Comparison of ENCODE assay signal across 8 cellular contexts in the genomic region with DNA sequence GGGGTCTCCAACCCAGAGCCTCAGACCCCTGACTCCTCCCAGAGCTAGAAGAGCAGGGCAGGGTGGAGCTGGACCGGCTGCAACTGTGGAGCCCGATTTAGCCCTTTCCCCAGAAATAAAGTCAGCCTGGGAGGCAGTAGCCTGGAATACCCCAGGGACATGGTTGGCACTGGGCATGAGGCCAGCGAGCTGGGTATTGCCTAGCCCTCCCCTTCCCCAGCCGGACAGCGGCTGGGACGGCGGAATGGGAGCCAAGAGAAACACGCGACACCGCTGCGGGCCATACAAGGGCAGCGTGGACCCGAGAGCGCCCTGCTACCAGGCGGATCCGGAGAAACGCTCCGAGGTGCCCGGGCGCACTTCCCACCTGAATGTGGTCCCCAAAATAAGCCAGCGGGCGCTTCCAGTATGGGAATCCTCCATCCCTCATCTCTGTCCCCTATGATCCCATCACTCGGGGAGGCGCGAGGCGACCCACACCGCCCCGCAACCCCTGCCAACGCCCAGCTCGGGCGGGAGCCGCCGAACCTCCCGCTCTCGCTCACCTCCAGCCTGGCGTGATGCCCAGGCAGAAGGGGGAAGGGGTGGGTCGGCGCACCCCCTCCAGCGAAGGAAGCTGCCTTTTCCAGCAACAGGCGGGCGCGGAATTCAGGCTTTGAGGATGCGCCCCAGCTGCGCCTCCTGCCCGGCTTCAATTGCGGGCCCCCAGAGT. TPM values are rescaled to one million over a fixed set of nuclear protein-coding genes. Genes with fewer than 3 reads are reported as not detected.
DNase-seq lines count a peak whose midpoint lies in the region; ATAC-seq, FAIRE-seq and TF ChIP-seq lines count a peak whose summit lies in the region.

No MANE protein-coding gene starts in this region.

- H3K9me3 ChIP-seq in pancreas: no peaks in the 10 kb centered on the region

- intact Hi-C loops in pancreas (cut with DNase I): no loop called here

- H3K9me3 Mint-ChIP-seq in HFFc6 (no peaks in the 10 kb centered on the region), WTC11 (no peaks in the 10 kb centered on the region)

- H3K27me3 Mint-ChIP-seq in HFFc6 (ENCODE audit: insufficient read depth) (peaks cover 11% of the 10 kb centered on the region; the same call in 1 of the 2 replicates), WTC11 (ENCODE audit: low read depth) (peaks cover 44% of the 10 kb centered on the region)

- WGBS in pancreas, 2 donors: 2% methylated on average over 36 to 46 of the region's 46 CpGs

- H3K4me1 Mint-ChIP-seq in HFFc6 (ENCODE audit: low read depth) (peaks cover 9% of the 10 kb centered on the region), WTC11 (peaks cover 37% of the 10 kb centered on the region)

- peaks cover 0 to 12% (median 6%) of the 10 kb centered on the region in 3 donors for H3K4me1 ChIP-seq in pancreas

- H3K36me3 Mint-ChIP-seq in HFFc6 (ENCODE audit: low read depth) (no peaks in the 10 kb centered on the region), WTC11 (peaks cover 7% of the 10 kb centered on the region)

- TF ChIP-seq CTCF in AG09309 (IDR thresholded peaks at IDR 0.05; ENCODE audit: control insufficient read depth, insufficient read depth, low read depth, low read length, missing control alignments) (no peak), HFFc6 (IDR thresholded peaks at IDR 0.05) (no peak), WTC11 (IDR thresholded peaks at IDR 0.05) (no peak), pancreas (IDR thresholded peaks at IDR 0.05) (no peak)

- ATAC-seq in WTC11 (no peak; the same call in 1 of the 2 replicates), pancreas (peak; percentile 18 to 50 (median 38)), GM18519 (IDR thresholded peaks at IDR 0.05; ENCODE audit: low FRiP score, unreplicated experiment) (no peak), GM21825 (IDR thresholded peaks at IDR 0.05; ENCODE audit: unreplicated experiment) (no peak)

- H3K27ac Mint-ChIP-seq in HFFc6: no peak overlapping the region
- no peak overlapping the region for H3K27ac Mint-ChIP-seq in WTC11

- POLR2A ChIA-PET in WTC11 (lab: Charles Lee): interaction anchor here (0.5 to 4.7 kb wide), 5 partner anchors 9 to 572 kb away, joined by 3 to 35 read pairs (median 4); a partner anchor contains a TSS

- CTCF ChIA-PET in WTC11 (lab: Charles Lee): interaction anchor here (0.8 to 13.7 kb wide), 11 partner anchors 9 to 260 kb away, joined by 3 to 387 read pairs (median 6); a partner anchor contains a TSS

- peak overlapping the region in 3 of 4 donors; percentile 43 to 71 (median 69) for H3K27ac ChIP-seq in pancreas

- peaks cover 0 to 3% (median 0%) of the 10 kb centered on the region in 4 donors for H3K27me3 ChIP-seq in pancreas

- no peaks in the 10 kb centered on the region for H3K36me3 ChIP-seq in pancreas

- H3K4me3 Mint-ChIP-seq in HFFc6 (peak overlapping the region; percentile 72), WTC11 (peak overlapping the region; percentile 69)

- DNase-seq in AG09309 (ENCODE audit: low read depth): no peak
- no peak for DNase-seq in HFFc6
- DNase-seq in WTC11 (ENCODE audit: low spot score): no peak
- DNase-seq in glomerular visceral epithelial cell (ENCODE audit: extremely low spot score): peak; percentile 50
- DNase-seq in pancreas: peak in 4 of 6 donors; percentile 43 to 82 (median 60)
- no peak for DNase-seq in COLO829 (ENCODE audit: low spot score)

- no peak for FAIRE-seq in pancreas (lab: Jason Lieb, UNC)

- H3K4me3 ChIP-seq in AG09309 (ENCODE audit: control insufficient read depth, low read depth, low read length) (peak overlapping the region; percentile 40), pancreas (peak overlapping the region; percentile 11 to 49 (median 26))

TF ChIP-seq in WTC11, 78 proteins besides CTCF, POLR2A, EP300 and RAD21:
- TF ChIP-seq ELF4 (CRISPR knock-in tag; IDR thresholded peaks at IDR 0.05; ENCODE audit: low read depth): no peak
- TF ChIP-seq, protein P1, sequence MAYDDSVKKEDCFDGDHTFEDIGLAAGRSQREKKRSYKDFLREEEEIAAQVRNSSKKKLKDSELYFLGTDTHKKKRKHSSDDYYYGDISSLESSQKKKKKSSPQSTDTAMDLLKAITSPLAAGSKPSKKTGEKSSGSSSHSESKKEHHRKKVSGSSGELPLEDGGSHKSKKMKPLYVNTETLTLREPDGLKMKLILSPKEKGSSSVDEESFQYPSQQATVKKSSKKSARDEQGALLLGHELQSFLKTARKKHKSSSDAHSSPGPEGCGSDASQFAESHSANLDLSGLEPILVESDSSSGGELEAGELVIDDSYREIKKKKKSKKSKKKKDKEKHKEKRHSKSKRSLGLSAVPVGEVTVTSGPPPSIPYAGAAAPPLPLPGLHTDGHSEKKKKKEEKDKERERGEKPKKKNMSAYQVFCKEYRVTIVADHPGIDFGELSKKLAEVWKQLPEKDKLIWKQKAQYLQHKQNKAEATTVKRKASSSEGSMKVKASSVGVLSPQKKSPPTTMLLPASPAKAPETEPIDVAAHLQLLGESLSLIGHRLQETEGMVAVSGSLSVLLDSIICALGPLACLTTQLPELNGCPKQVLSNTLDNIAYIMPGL (CRISPR knock-in tag; IDR thresholded peaks at IDR 0.05): 0 out of 2 replicates have a peak, but pooled peaks have one; percentile 5

RNA-seq across cellular contexts. Expression of a gene that starts 0.8 kb away (rescaled TPM):
- total RNA-seq in HFFc6 (2021; fragmentation: NEBNext Ultra II Directional; extraction: Animal tissue kit (Norgen Biotek cat#: 25700)): 1 to 10 TPM; 1.8 to 7.7 (median 6.9) TPM
- total RNA-seq in WTC11 (2021) (20.7 to 26.4 TPM (median 22.1 TPM) in 3 replicates), pancreas (10 to 100 TPM; 11.2 to 46.7 (median 19.6) TPM)
- polyA plus RNA-seq in pancreas: 10 to 100 TPM; 20.3 to 24.0 TPM

RNA-seq across cellular contexts. Expression of a gene that starts 18.2 kb away (rescaled TPM):
- 10 to 100 TPM; 48.6 to 63.5 (median 52.7) TPM for total RNA-seq in HFFc6 (2021; fragmentation: NEBNext Ultra II Directional; extraction: Animal tissue kit (Norgen Biotek cat#: 25700))
- total RNA-seq in WTC11 (2021): 90.0 to 91.1 TPM (median 90.6 TPM) in 3 replicates
- total RNA-seq in pancreas: 10 to 100 TPM in 2 of 6 donors, 1 to 10 TPM in 4; 5.6 to 11.5 (median 8.5) TPM
- polyA plus RNA-seq in pancreas: 1 to 10 TPM; 4.9 to 8.8 TPM

RNA-seq across cellular contexts. Expression of a gene that starts 24.5 kb away (rescaled TPM):
- 10 to 100 TPM in 5 of 6 experiments, 1 to 10 TPM in 1; 8.2 to 16.1 (median 15.1) TPM for total RNA-seq in HFFc6 (2021; fragmentation: NEBNext Ultra II Directional; extraction: Animal tissue kit (Norgen Biotek cat#: 25700))
- total RNA-seq in WTC11 (2021) (2.0 to 3.0 TPM (median 2.2 TPM) in 3 replicates), pancreas (10 to 100 TPM in 3 of 6 donors, 1 to 10 TPM in 3; 6.7 to 22.9 (median 10.4) TPM)
- 10 to 100 TPM; 22.2 to 27.9 TPM for polyA plus RNA-seq in pancreas

RNA-seq across cellular contexts. Expression of a gene that starts 30.3 kb away (rescaled TPM):
- not detected for total RNA-seq in HFFc6 (2021; fragmentation: NEBNext Ultra II Directional; extraction: Animal tissue kit (Norgen Biotek cat#: 25700))
- total RNA-seq in WTC11 (2021) (not detected in 3 replicates), pancreas (not detected)
- polyA plus RNA-seq in pancreas: not detected

Comparison
In these comparisons a context has a peak if more than half of its experiments do, and no peak if none do; other contexts are left out.
1. DNase-seq: peak in glomerular visceral epithelial cell (single experiment) and pancreas (4 of 6); none in AG09309 (single experiment), HFFc6 (single experiment), WTC11 (single experiment) and COLO829 (single experiment).
2. ATAC-seq: peak in pancreas (4 of 4); none in WTC11 (single experiment), GM18519 (single experiment) and GM21825 (single experiment).